Comparison of ENCODE assay signal across 8 cellular contexts in the genomic region with DNA sequence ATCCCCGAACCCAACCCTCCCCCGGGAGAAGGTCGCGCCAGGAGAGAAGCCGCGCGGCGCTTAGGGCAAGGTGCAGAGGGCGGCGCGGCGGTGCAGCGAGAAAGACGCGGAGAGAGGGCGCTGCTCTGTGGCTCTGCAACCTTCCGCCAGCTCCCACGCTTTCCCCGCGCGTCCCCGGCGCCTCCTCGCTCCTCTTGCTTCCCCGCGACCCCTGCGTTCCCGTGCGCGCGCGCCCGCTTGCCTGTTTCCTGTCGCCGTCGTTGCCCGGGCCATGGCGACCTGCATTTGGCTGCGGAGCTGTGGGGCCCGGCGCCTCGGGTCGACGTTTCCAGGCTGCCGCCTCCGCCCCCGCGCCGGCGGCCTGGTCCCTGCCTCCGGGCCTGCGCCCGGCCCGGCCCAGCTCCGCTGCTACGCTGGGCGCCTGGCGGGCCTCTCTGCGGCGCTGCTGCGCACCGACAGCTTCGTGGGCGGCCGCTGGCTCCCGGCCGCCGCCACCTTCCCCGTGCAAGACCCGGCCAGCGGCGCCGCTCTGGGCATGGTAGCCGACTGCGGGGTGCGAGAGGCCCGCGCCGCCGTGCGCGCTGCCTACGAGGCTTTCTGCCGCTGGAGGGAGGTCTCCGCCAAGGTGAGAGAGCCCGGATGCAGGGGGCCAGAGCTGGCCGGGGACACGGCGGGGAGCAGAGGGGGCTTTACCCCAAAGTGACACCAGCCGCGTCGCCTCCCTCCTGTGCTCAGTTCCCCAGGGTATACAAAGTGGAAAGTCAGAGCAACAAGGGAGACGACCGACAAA. TPM values are rescaled to one million over a fixed set of nuclear protein-coding genes. Genes with fewer than 3 reads are reported as not detected.
DNase-seq lines count a peak whose midpoint lies in the region; ATAC-seq, FAIRE-seq and TF ChIP-seq lines count a peak whose summit lies in the region.

Gene ALDH5A1, plus strand, starts transcription at position 244 of the 790 bp plus-strand sequence. Its CDS starts 28 bp downstream, at position 272.

- H3K27ac ChIP-seq in A549 (peak within 1 kb of the TSS; percentile 77 to 99), left lung (peak within 1 kb of the TSS; percentile 72 to 79)

- peak within 1 kb of the TSS; percentile 75 for H3K4me3 Mint-ChIP-seq in chondrocyte (ENCODE audit: unreplicated experiment)

- peak within 1 kb of the TSS; percentile 54 for H3K4me3 ChIP-seq in A549
- peak within 1 kb of the TSS; percentile 56 to 57 for H3K4me3 ChIP-seq in left lung

- 0 out of 5 replicates have a peak, but pooled peaks of 1 of the 2 experiments have one; percentile 14 for TF ChIP-seq RAD21 in A549 (conservative IDR thresholded peaks at IDR 0.05 in 1 of 2, IDR thresholded peaks at IDR 0.05 in 1 of 2)

- H3K9me3 ChIP-seq in A549, result no peaks in the 10 kb centered on the region
- H3K9me3 ChIP-seq in left lung, result no peaks in the 10 kb centered on the region

- peaks cover 11% of the 10 kb centered on the region for H3K4me1 Mint-ChIP-seq in chondrocyte (ENCODE audit: low read depth)

- DNase-seq in A549 (ENCODE audit: low read depth in 1 of 2, low spot score in 1 of 2) (peak; percentile 48 to 70), GM18507 (ENCODE audit: extremely low spot score, insufficient read length, low read depth) (peak; percentile 65), NCI-H2196 (lab: John Stamatoyannopoulos, UW; ENCODE audit: unreplicated experiment) (peak; percentile 35), chondrocyte (ENCODE audit: low spot score) (peak; percentile 93), left lung (peak; percentile 73 to 89)
- peak; percentile 67 to 75 for DNase-seq in activated CD4-positive, alpha-beta T cell treated with anti-CD3 and anti-CD28 coated beads for 24 hours (ENCODE audit: low read depth in 2 of 2)
- peak; percentile 69 to 70 for DNase-seq in stimulated activated CD4-positive, alpha-beta T cell treated with anti-CD3 and anti-CD28 coated beads, Interleukin-2, amount 100 ng/mL, for 48 hours

- CTCF ChIA-PET in A549 (lab: Yijun Ruan, JAX), result interaction anchor here (0.8 to 5.0 kb wide), 13 partner anchors 9 to 289 kb away, joined by 3 to 33 read pairs (median 3); no protein-coding TSS in a partner anchor

- H3K36me3 Mint-ChIP-seq in chondrocyte (ENCODE audit: low read depth), result peaks cover 8% of the 10 kb centered on the region

- peak within 1 kb of the TSS; percentile 90 for H3K4me2 ChIP-seq in A549

- 1% methylated on average over 32 of the region's 94 CpGs for WGBS in A549 (ENCODE audit: missing lambda C conversion rate)

- FAIRE-seq in A549 (lab: Jason Lieb, UNC) (no peak), GM18507 (lab: Jason Lieb, UNC) (peak; percentile 80)

- H3K36me3 ChIP-seq in left lung, result no peaks in the 10 kb centered on the region

- no peaks in the 10 kb centered on the region for H3K27me3 Mint-ChIP-seq in chondrocyte (ENCODE audit: low read depth)

- no peaks in the 10 kb centered on the region for H3K9me3 Mint-ChIP-seq in chondrocyte (ENCODE audit: low read depth)

- peak within 1 kb of the TSS; percentile 65 for H3K27ac Mint-ChIP-seq in chondrocyte (ENCODE audit: unreplicated experiment)

- ATAC-seq in A549 (peak; percentile 89 to 90), HG02973 (IDR thresholded peaks at IDR 0.05; ENCODE audit: unreplicated experiment) (peak; percentile 69), left lung (peak; percentile 84)

- TF ChIP-seq CTCF in A549 (IDR thresholded peaks at IDR 0.05) (peak; percentile 27; the same call in 2 of the 3 replicates), chondrocyte (IDR thresholded peaks at IDR 0.05) (peak; percentile 69), left lung (IDR thresholded peaks at IDR 0.05) (peak; percentile 13 to 21)

- POLR2A ChIA-PET in A549 (lab: Yijun Ruan, JAX), result interaction anchor here (0.6 to 0.9 kb wide), 2 partner anchors 26 to 307 kb away, joined by 3 to 7 read pairs; no protein-coding TSS in a partner anchor

- TF ChIP-seq EP300 in A549 (IDR thresholded peaks at IDR 0.05), result no peak

- intact Hi-C loops in left lung (cut with DNase I), result no loop called here

- H3K4me1 ChIP-seq in A549 (peaks cover 6% of the 10 kb centered on the region; the same call in 1 of the 3 replicates), left lung (peaks cover 3 to 20% of the 10 kb centered on the region in 2 donors)

- TF ChIP-seq POLR2A in A549 (IDR thresholded peaks at IDR 0.05; ENCODE audit: low read length), result peak; percentile 39

- peaks cover 0 to 26% of the 10 kb centered on the region in 2 donors for H3K27me3 ChIP-seq in left lung

TF ChIP-seq in A549, 52 proteins besides CTCF, POLR2A, EP300 and RAD21:
- TF ChIP-seq EHMT2 (IDR thresholded peaks at IDR 0.05; ENCODE audit: low read depth), result no peak
- TF ChIP-seq SMC3 (IDR thresholded peaks at IDR 0.05), result no peak
- TF ChIP-seq, protein P1, sequence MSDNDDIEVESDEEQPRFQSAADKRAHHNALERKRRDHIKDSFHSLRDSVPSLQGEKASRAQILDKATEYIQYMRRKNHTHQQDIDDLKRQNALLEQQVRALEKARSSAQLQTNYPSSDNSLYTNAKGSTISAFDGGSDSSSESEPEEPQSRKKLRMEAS (IDR thresholded peaks at IDR 0.05), result peak; percentile 20; the same call in 1 of the 2 replicates
- peak; percentile 23; the same call in 1 of the 2 replicates for TF ChIP-seq PHF8 (IDR thresholded peaks at IDR 0.05; ENCODE audit: borderline replicate concordance, low read depth)
- TF ChIP-seq, protein P2, sequence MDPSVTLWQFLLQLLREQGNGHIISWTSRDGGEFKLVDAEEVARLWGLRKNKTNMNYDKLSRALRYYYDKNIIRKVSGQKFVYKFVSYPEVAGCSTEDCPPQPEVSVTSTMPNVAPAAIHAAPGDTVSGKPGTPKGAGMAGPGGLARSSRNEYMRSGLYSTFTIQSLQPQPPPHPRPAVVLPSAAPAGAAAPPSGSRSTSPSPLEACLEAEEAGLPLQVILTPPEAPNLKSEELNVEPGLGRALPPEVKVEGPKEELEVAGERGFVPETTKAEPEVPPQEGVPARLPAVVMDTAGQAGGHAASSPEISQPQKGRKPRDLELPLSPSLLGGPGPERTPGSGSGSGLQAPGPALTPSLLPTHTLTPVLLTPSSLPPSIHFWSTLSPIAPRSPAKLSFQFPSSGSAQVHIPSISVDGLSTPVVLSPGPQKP (IDR thresholded peaks at IDR 0.05; ENCODE audit: low read depth, low read length), result no peak
TF ChIP-seq in A549: peak in this region for 2.

RNA-seq across cellular contexts. Expression of gene ALDH5A1, which starts in this region (rescaled TPM):
- polyA plus RNA-seq in A549 (2011; rRNA removed), result 8.8 and 10.9 TPM in 2 replicates
- 3.0 and 4.0 TPM in 2 replicates for polyA plus RNA-seq in A549 (2012; cell fraction: cytosol; rRNA removed)
- polyA plus RNA-seq in A549 (2012; cell fraction: nucleus; rRNA removed), result 4.2 and 4.3 TPM in 2 replicates
- 6.9 to 7.2 TPM (median 7.1 TPM) in 3 replicates for polyA plus RNA-seq in A549 (2017; fragmentation: RNase III; extraction: RNeasy Plus Mini Kit Qiagen cat#74134 plus additional on column Dnase treatment)
- 7.4 and 8.5 TPM in 2 replicates for polyA minus RNA-seq in A549 (2011; rRNA and poly(A)+ RNA removed)
- 7.2 to 7.4 TPM (median 7.4 TPM) in 3 replicates for total RNA-seq in chondrocyte
- total RNA-seq in left lung, result 10 to 100 TPM; 10.4 to 21.8 TPM

Comparison
In these comparisons a context has a peak if more than half of its experiments do, and no peak if none do; other contexts are left out.
1. Peak in every context shown above with its lines: DNase-seq, ATAC-seq, H3K4me3 ChIP-seq and H3K27ac ChIP-seq.
2. DNase-seq: peak in every context shown above with its lines; median percentile 93 in chondrocyte; 81 in left lung; 71 in activated CD4-positive, alpha-beta T cell treated with anti-CD3 and anti-CD28 coated beads for 24 hours; 70 in stimulated activated CD4-positive, alpha-beta T cell treated with anti-CD3 and anti-CD28 coated beads, Interleukin-2, amount 100 ng/mL, for 48 hours; 65 in GM18507; 59 in A549; 35 in NCI-H2196.
3. CTCF ChIP-seq: peak in every context shown above with its lines; median percentile 69 in chondrocyte; 27 in A549; 17 in left lung.